Comparison of ENCODE assay signal across 11 cellular contexts in the genomic region with DNA sequence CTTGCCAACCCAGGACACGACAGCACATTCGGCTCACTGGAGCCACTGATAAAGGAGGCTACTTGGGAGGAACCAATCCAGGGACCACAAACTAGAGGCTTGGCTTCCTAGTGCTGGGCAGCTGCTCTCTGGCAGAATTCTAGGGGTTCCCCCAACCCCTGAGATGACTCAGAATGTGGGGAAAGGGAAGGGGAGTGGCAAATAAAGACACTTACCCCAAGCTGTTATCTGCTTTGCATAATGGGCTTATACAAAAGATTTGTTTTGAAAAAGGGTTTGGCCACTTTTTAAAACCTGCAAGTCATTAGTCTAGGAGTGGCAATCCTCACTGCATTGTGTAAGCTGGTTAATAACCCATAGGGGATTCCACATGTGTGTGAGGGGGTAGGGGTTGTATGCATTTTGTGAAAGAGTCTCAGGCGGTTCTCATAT.
DNase-seq lines count a peak whose midpoint lies in the region; ATAC-seq and TF ChIP-seq lines count a peak whose summit lies in the region.
"Had no signal": no experiment of that assay in that cellular context is flagged by ENCODE, and none has a peak within 500 bp of the region (broad histone marks: within the 10 kb centered on the region; RNA-seq: fewer than 3 reads in every experiment).

No MANE protein-coding gene starts in this region.

- peaks cover 16% of the 10 kb centered on the region for H3K27me3 Mint-ChIP-seq in HFFc6 (ENCODE audit: insufficient read depth)
- H3K27me3 Mint-ChIP-seq in effector memory CD8-positive, alpha-beta T cell = peaks cover 9 to 44% of the 10 kb centered on the region in 2 donors

- DNase-seq in amniotic epithelial cell (ENCODE audit: low read depth) (peak; percentile 4), HFFc6 (no peak), SKM-1 (lab: John Stamatoyannopoulos, UW; ENCODE audit: unreplicated experiment) (no peak), HT-29 (ENCODE audit: low spot score) (no peak)
- DNase-seq in effector memory CD8-positive, alpha-beta T cell = no peak
- DNase-seq: activated gamma-delta T cell; effector memory CD4-positive, alpha-beta T cell; T-helper 9 cell had no signal

- no peaks in the 10 kb centered on the region for H3K4me1 Mint-ChIP-seq in HFFc6 (ENCODE audit: low read depth)
- H3K4me1 Mint-ChIP-seq in effector memory CD8-positive, alpha-beta T cell (ENCODE audit: low read depth in 2 of 2) = no peaks in the 10 kb centered on the region

- H3K27ac Mint-ChIP-seq in HFFc6 = no peak overlapping the region
- no peak overlapping the region for H3K27ac Mint-ChIP-seq in effector memory CD8-positive, alpha-beta T cell

- no peak for TF ChIP-seq CTCF in HFFc6 (IDR thresholded peaks at IDR 0.05)

- no peaks in the 10 kb centered on the region for H3K9me3 Mint-ChIP-seq in HFFc6
- no peaks in the 10 kb centered on the region for H3K9me3 Mint-ChIP-seq in effector memory CD8-positive, alpha-beta T cell

- no peaks in the 10 kb centered on the region for H3K36me3 Mint-ChIP-seq in HFFc6 (ENCODE audit: low read depth)
- H3K36me3 Mint-ChIP-seq in effector memory CD8-positive, alpha-beta T cell (ENCODE audit: insufficient read depth) = no peaks in the 10 kb centered on the region

- no peak overlapping the region for H3K4me3 Mint-ChIP-seq in HFFc6
- H3K4me3 Mint-ChIP-seq in effector memory CD8-positive, alpha-beta T cell = no peak overlapping the region

- ATAC-seq in GM18499 (IDR thresholded peaks at IDR 0.05; ENCODE audit: insufficient read depth, unreplicated experiment) (peak; percentile 73), GM19467 (IDR thresholded peaks at IDR 0.05; ENCODE audit: unreplicated experiment) (peak; percentile 57), HG03064 (IDR thresholded peaks at IDR 0.05; ENCODE audit: low read depth, unreplicated experiment) (peak; percentile 67)
- no peak for ATAC-seq in effector memory CD8-positive, alpha-beta T cell (replicated peaks)
